In the genomic region with DNA sequence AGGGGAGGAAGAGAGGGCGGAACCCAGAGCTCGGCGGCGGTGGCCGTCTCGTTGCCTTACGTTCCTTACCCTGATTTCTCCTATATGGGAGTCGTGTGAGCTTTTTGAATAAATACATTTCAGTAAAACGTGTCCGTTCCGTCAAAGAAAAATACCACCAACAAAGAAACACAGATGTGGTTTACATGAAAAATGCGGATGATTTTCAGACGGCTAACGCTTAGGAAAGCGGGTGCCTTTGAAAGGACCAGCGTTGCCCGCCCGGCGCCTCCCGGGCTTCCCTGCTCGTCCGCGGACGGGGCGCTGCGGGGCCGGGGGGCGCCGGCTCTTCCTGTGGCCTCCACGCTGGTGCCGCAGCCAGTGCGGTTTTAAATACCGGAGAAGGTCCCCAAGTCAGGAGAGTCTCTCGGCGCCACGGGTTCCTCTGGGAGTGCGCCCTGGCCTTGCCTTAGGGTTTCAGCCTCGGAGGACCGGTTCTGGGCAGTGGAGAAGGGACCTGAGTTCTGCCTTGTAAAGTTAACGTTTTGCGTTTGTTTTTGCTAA, we compare ENCODE assay signal across 1 cellular context.
A peak's percentile ranks its signal among the peaks of the same experiment; 100 is the strongest.
TF ChIP-seq lines count a peak whose summit lies in the region.

No MANE protein-coding gene starts in this region.

TF ChIP-seq in IMR-90, 13 proteins besides CTCF, POLR2A, EP300 and RAD21:
- peak; percentile 25; the same call in 1 of the 2 replicates for TF ChIP-seq MXI1 (IDR thresholded peaks at IDR 0.05; ENCODE audit: borderline replicate concordance, low read depth, low read length)
- TF ChIP-seq, protein P1, sequence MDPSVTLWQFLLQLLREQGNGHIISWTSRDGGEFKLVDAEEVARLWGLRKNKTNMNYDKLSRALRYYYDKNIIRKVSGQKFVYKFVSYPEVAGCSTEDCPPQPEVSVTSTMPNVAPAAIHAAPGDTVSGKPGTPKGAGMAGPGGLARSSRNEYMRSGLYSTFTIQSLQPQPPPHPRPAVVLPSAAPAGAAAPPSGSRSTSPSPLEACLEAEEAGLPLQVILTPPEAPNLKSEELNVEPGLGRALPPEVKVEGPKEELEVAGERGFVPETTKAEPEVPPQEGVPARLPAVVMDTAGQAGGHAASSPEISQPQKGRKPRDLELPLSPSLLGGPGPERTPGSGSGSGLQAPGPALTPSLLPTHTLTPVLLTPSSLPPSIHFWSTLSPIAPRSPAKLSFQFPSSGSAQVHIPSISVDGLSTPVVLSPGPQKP (IDR thresholded peaks at IDR 0.05; ENCODE audit: borderline replicate concordance, low read depth, low read length), result no peak
